22 cellular contexts compared by ENCODE assay signal in genomic region chr20:59456342-59457132, GRCh38.
"Had no signal": no experiment of that assay in that cellular context is flagged by ENCODE, and none has a peak within 500 bp of the region (broad histone marks: within the 10 kb centered on the region; RNA-seq: fewer than 3 reads in every experiment).

No MANE protein-coding gene starts in this region.

- H3K9me3 Mint-ChIP-seq: activated B cell treated with CpG ODN at 0.5 μM for 24 hours; activated naive CD4-positive, alpha-beta T cell treated with anti-CD3 and anti-CD28 coated beads, Interleukin-2, amount 50 U/mL, for 72 hours; activated T-cell treated with anti-CD3 and anti-CD28 coated beads, Interleukin-2, amount 50 U/mL, for 72 hours; stimulated activated naive CD8-positive, alpha-beta T cell treated with anti-CD3 and anti-CD28 coated beads, Interleukin-15, amount 100 ng/mL, for 72 hours; T-helper 2 cell treated with Interferon-gamma antibody and Interleukin-4, amounts not matched to agents 5 μg/mL and 100 μg/mL, for 36 hours had no signal

- H3K4me1 Mint-ChIP-seq: activated B cell treated with CpG ODN at 0.5 μM for 24 hours; naive B cell; stimulated activated naive CD8-positive, alpha-beta T cell treated with anti-CD3 and anti-CD28 coated beads, Interleukin-15, amount 100 ng/mL, for 72 hours had no signal

- ATAC-seq: activated CD8-positive, alpha-beta T cell treated with anti-CD3 and anti-CD28 coated beads, Interleukin-2, amount 10 ng/mL, durations not matched to agents 7 days and 5 days; activated naive CD4-positive, alpha-beta T cell treated with anti-CD3 and anti-CD28 coated beads, Interleukin-2, amount 50 U/mL, for 72 hours; activated T-cell treated with anti-CD3 and anti-CD28 coated beads, Interleukin-2, amount 50 U/mL, for 72 hours; stimulated activated naive CD8-positive, alpha-beta T cell treated with anti-CD3 and anti-CD28 coated beads, Interleukin-15, amount 100 ng/mL, for 72 hours had no signal

- H3K27ac ChIP-seq: gastrocnemius medialis, right atrium auricular region, thyroid gland, upper lobe of left lung had no signal

- H3K27me3 ChIP-seq: gastrocnemius medialis, right atrium auricular region, thyroid gland, upper lobe of left lung had no signal

- H3K9me3 ChIP-seq: gastrocnemius medialis, thyroid gland, upper lobe of left lung had no signal

- H3K36me3 Mint-ChIP-seq: activated naive CD4-positive, alpha-beta T cell treated with anti-CD3 and anti-CD28 coated beads, Interleukin-2, amount 50 U/mL, for 72 hours; naive B cell had no signal

- H3K27me3 Mint-ChIP-seq: stimulated activated naive CD8-positive, alpha-beta T cell treated with anti-CD3 and anti-CD28 coated beads, Interleukin-15, amount 100 ng/mL, for 72 hours had no signal

- H3K36me3 ChIP-seq: gastrocnemius medialis, right atrium auricular region, thyroid gland, upper lobe of left lung had no signal

- DNase-seq: activated B cell treated with CpG ODN at 0.5 μM for 24 hours; activated CD4-positive, alpha-beta T cell treated with anti-CD3 and anti-CD28 coated beads, Interleukin-2, amount 50 U/mL, for 1 hour; activated naive CD4-positive, alpha-beta T cell; activated T-cell treated with anti-CD3 and anti-CD28 coated beads for 4 hours; activated T-cell treated with anti-CD3 and anti-CD28 coated beads, Interleukin-2, amount 50 U/mL, for 72 hours; effector CD4-positive, alpha-beta T cell; gastrocnemius medialis; glutamatergic neuron; left ventricle myocardium superior; naive B cell; stimulated activated CD4-positive, alpha-beta T cell treated with anti-CD3 and anti-CD28 coated beads, Interleukin-12 subunit alpha, Interleukin-12 subunit beta, amount 100 ng/mL, for 4 hours; stimulated activated CD4-positive, alpha-beta T cell treated with anti-CD3 and anti-CD28 coated beads, Interleukin-4, amount 100 ng/mL, for 1 hour; stimulated activated naive CD8-positive, alpha-beta T cell treated with anti-CD3 and anti-CD28 coated beads, Interleukin-15, amount 100 ng/mL, for 72 hours; T-helper 1 cell had no signal

- FAIRE-seq: bronchial epithelial cell, colon had no signal

- H3K4me1 ChIP-seq: gastrocnemius medialis had no signal

- H3K27ac Mint-ChIP-seq: activated B cell treated with CpG ODN at 0.5 μM for 24 hours; activated CD8-positive, alpha-beta T cell treated with anti-CD3 and anti-CD28 coated beads, Interleukin-2, amount 10 ng/mL, durations not matched to agents 7 days and 5 days; activated naive CD4-positive, alpha-beta T cell treated with anti-CD3 and anti-CD28 coated beads, Interleukin-2, amount 50 U/mL, for 72 hours; activated T-cell treated with anti-CD3 and anti-CD28 coated beads, Interleukin-2, amount 50 U/mL, for 72 hours; stimulated activated naive CD8-positive, alpha-beta T cell treated with anti-CD3 and anti-CD28 coated beads, Interleukin-15, amount 100 ng/mL, for 72 hours; T-helper 2 cell treated with Interferon-gamma antibody and Interleukin-4, amounts not matched to agents 5 μg/mL and 100 μg/mL, for 36 hours had no signal

- H3K4me3 Mint-ChIP-seq: activated B cell treated with CpG ODN at 0.5 μM for 24 hours; activated CD8-positive, alpha-beta T cell treated with anti-CD3 and anti-CD28 coated beads, Interleukin-2, amount 10 ng/mL, durations not matched to agents 7 days and 5 days; activated T-cell treated with anti-CD3 and anti-CD28 coated beads, Interleukin-2, amount 50 U/mL, for 72 hours; naive B cell; stimulated activated naive CD8-positive, alpha-beta T cell treated with anti-CD3 and anti-CD28 coated beads, Interleukin-15, amount 100 ng/mL, for 72 hours; T-helper 2 cell treated with Interferon-gamma antibody and Interleukin-4, amounts not matched to agents 5 μg/mL and 100 μg/mL, for 36 hours had no signal

- H3K4me3 ChIP-seq: gastrocnemius medialis, right atrium auricular region, thyroid gland, upper lobe of left lung had no signal
